Comparison of ENCODE assay signal across 1 cellular context in genomic region chr5:158234323-158235158, GRCh38.
A peak's percentile ranks its signal among the peaks of the same experiment; 100 is the strongest.
TF ChIP-seq lines count a peak whose summit lies in the region.

No MANE protein-coding gene starts in this region.

TF ChIP-seq in HEK293, 187 proteins besides CTCF, POLR2A, EP300 and RAD21 (continued from another document and continues in another):
- TF ChIP-seq ZNF449 (tag by site-specific recombination; IDR thresholded peaks at IDR 0.05) (no peak), ZFP41 (tag by site-specific recombination; IDR thresholded peaks at IDR 0.05; ENCODE audit: borderline replicate concordance) (no peak), ZNF133 (tag by site-specific recombination; IDR thresholded peaks at IDR 0.05) (no peak), ZBTB6 (tag by site-specific recombination; IDR thresholded peaks at IDR 0.05) (no peak), ZNF707 (tag by site-specific recombination; IDR thresholded peaks at IDR 0.05) (no peak), ZNF768 (tag by site-specific recombination; IDR thresholded peaks at IDR 0.05) (no peak), ZNF280D (tag by site-specific recombination; IDR thresholded peaks at IDR 0.05) (no peak), ZXDB (tag by site-specific recombination; IDR thresholded peaks at IDR 0.05) (peak; percentile 55), ZNF146 (tag by site-specific recombination; IDR thresholded peaks at IDR 0.05) (0 out of 2 replicates have a peak, but pooled peaks have one; percentile 23), ZSCAN30 (tag by site-specific recombination; IDR thresholded peaks at IDR 0.05) (no peak), FEZF1 (tag by site-specific recombination; IDR thresholded peaks at IDR 0.05) (peak; percentile 98), ZIC2 (tag by site-specific recombination; IDR thresholded peaks at IDR 0.05) (peak; percentile 88), ZNF561 (tag by site-specific recombination; IDR thresholded peaks at IDR 0.05; ENCODE audit: borderline replicate concordance) (peak; percentile 25), OVOL3 (tag by site-specific recombination; IDR thresholded peaks at IDR 0.05) (0 out of 2 replicates have a peak, but pooled peaks have one; percentile 66), ZNF645 (tag by site-specific recombination; IDR thresholded peaks at IDR 0.05) (no peak), ZNF664 (tag by site-specific recombination; IDR thresholded peaks at IDR 0.05) (no peak), ZNF24 (tag by site-specific recombination; IDR thresholded peaks at IDR 0.05) (peak; percentile 63; the same call in 1 of the 2 replicates), BCL6B (tag by site-specific recombination; IDR thresholded peaks at IDR 0.05) (no peak), MZF1 (tag by site-specific recombination; IDR thresholded peaks at IDR 0.05; ENCODE audit: borderline replicate concordance) (peak; percentile 83; the same call in 1 of the 2 replicates), KLF10 (tag by site-specific recombination; IDR thresholded peaks at IDR 0.05) (peak; percentile 65; the same call in 1 of the 2 replicates), TCF7L2 (IDR thresholded peaks at IDR 0.05; ENCODE audit: borderline replicate concordance, low read depth, low read length) (no peak), ZNF777 (tag by site-specific recombination; IDR thresholded peaks at IDR 0.05; ENCODE audit: borderline replicate concordance) (no peak), PRDM6 (tag by site-specific recombination; IDR thresholded peaks at IDR 0.05) (peak; percentile 88), ZNF341 (tag by site-specific recombination; IDR thresholded peaks at IDR 0.05; ENCODE audit: low read depth) (peak; percentile 48), PRDM2 (tag by site-specific recombination; IDR thresholded peaks at IDR 0.05; ENCODE audit: borderline replicate concordance) (no peak), AEBP2 (tag by site-specific recombination; IDR thresholded peaks at IDR 0.05; ENCODE audit: borderline replicate concordance) (no peak), KLF16 (tag by site-specific recombination; IDR thresholded peaks at IDR 0.05) (no peak), ZNF398 (tag by site-specific recombination; IDR thresholded peaks at IDR 0.05) (peak; percentile 62), ZNF585B (tag by site-specific recombination; IDR thresholded peaks at IDR 0.05) (no peak), ZNF514 (tag by site-specific recombination; IDR thresholded peaks at IDR 0.05) (no peak), YY2 (tag by site-specific recombination; IDR thresholded peaks at IDR 0.05) (no peak), ZNF292 (tag by site-specific recombination; IDR thresholded peaks at IDR 0.05; ENCODE audit: borderline replicate concordance, low read depth) (no peak), SP7 (tag by site-specific recombination; IDR thresholded peaks at IDR 0.05) (0 out of 2 replicates have a peak, but pooled peaks have one; percentile 51), ZBTB8A (tag by site-specific recombination; IDR thresholded peaks at IDR 0.05) (no peak), GLIS1 (tag by site-specific recombination; IDR thresholded peaks at IDR 0.05) (peak; percentile 55), ZNF274 (IDR thresholded peaks at IDR 0.05; ENCODE audit: low read length) (no peak), ZNF274 (tag by site-specific recombination; IDR thresholded peaks at IDR 0.05; ENCODE audit: borderline replicate concordance) (no peak), ZNF362 (tag by site-specific recombination; IDR thresholded peaks at IDR 0.05) (no peak)
